ENCODE assay signal across 1 cellular context in genomic region chr20:3409417-3409816, GRCh38.
TF ChIP-seq lines count a peak whose summit lies in the region.

No MANE protein-coding gene starts in this region.

TF ChIP-seq in HepG2, 621 proteins besides CTCF, POLR2A, EP300 and RAD21 (continues in another document):
- TF ChIP-seq ZNF276 (CRISPR knock-in tag; IDR thresholded peaks at IDR 0.05; ENCODE audit: low read depth) (no peak), XRCC5 (optimal IDR thresholded peaks at IDR 0.05; ENCODE audit: low read length) (peak; percentile 7), ZBTB46 (CRISPR knock-in tag; IDR thresholded peaks at IDR 0.05; ENCODE audit: borderline replicate concordance) (no peak), KAT7 (CRISPR knock-in tag; IDR thresholded peaks at IDR 0.05; ENCODE audit: borderline replicate concordance) (peak; percentile 6; the same call in 1 of the 2 replicates), ZSCAN31 (CRISPR knock-in tag; IDR thresholded peaks at IDR 0.05; ENCODE audit: low read depth) (no peak), ZNF775 (CRISPR knock-in tag; IDR thresholded peaks at IDR 0.05; ENCODE audit: borderline replicate concordance) (no peak), ZNF558 (CRISPR knock-in tag; IDR thresholded peaks at IDR 0.05; ENCODE audit: borderline replicate concordance) (0 out of 2 replicates have a peak, but pooled peaks have one; percentile 31), ZNF691 (CRISPR knock-in tag; IDR thresholded peaks at IDR 0.05; ENCODE audit: borderline replicate concordance, low read depth) (no peak), HNF4G (IDR thresholded peaks at IDR 0.05; ENCODE audit: borderline replicate concordance, low read depth, low read length) (no peak), HNF4G (CRISPR knock-in tag; IDR thresholded peaks at IDR 0.05; ENCODE audit: borderline replicate concordance, low read depth) (no peak), SNAI1 (CRISPR knock-in tag; IDR thresholded peaks at IDR 0.05; ENCODE audit: borderline replicate concordance) (0 out of 2 replicates have a peak, but pooled peaks have one; percentile 12), ZNF180 (CRISPR knock-in tag; IDR thresholded peaks at IDR 0.05; ENCODE audit: borderline replicate concordance, low read depth) (0 out of 2 replicates have a peak, but pooled peaks have one; percentile 3), LBX2 (CRISPR knock-in tag; IDR thresholded peaks at IDR 0.05; ENCODE audit: borderline replicate concordance) (no peak), E2F1 (CRISPR knock-in tag; IDR thresholded peaks at IDR 0.05) (no peak), ETS1 (CRISPR knock-in tag; IDR thresholded peaks at IDR 0.05) (0 out of 2 replicates have a peak, but pooled peaks have one; percentile 12), ZNF512B (CRISPR knock-in tag; IDR thresholded peaks at IDR 0.05; ENCODE audit: borderline replicate concordance) (no peak), ZNF280D (CRISPR knock-in tag; IDR thresholded peaks at IDR 0.05) (no peak), ZNF710 (CRISPR knock-in tag; IDR thresholded peaks at IDR 0.05; ENCODE audit: borderline replicate concordance) (no peak), PITX1 (CRISPR knock-in tag; IDR thresholded peaks at IDR 0.05) (no peak), MIXL1 (CRISPR knock-in tag; IDR thresholded peaks at IDR 0.05) (no peak), TP53 (CRISPR knock-in tag; conservative IDR thresholded peaks at IDR 0.05) (0 out of 2 replicates have a peak, but pooled peaks have one; percentile 19), CENPBD1 (CRISPR knock-in tag; IDR thresholded peaks at IDR 0.05; ENCODE audit: borderline replicate concordance, low read depth) (no peak), ZFP36 (IDR thresholded peaks at IDR 0.05; ENCODE audit: borderline replicate concordance, low read depth, low read length, partially characterized antibody) (no peak), ZNF414 (CRISPR knock-in tag; IDR thresholded peaks at IDR 0.05) (no peak), ZNF543 (CRISPR knock-in tag; IDR thresholded peaks at IDR 0.05) (no peak), HMGA1 (CRISPR knock-in tag; conservative IDR thresholded peaks at IDR 0.05) (0 out of 2 replicates have a peak, but pooled peaks have one; percentile 56), MYC (CRISPR knock-in tag; IDR thresholded peaks at IDR 0.05; ENCODE audit: borderline replicate concordance) (no peak), ETV6 (CRISPR knock-in tag; conservative IDR thresholded peaks at IDR 0.05) (0 out of 2 replicates have a peak, but pooled peaks have one; percentile 4), ZNF562 (CRISPR knock-in tag; IDR thresholded peaks at IDR 0.05; ENCODE audit: borderline replicate concordance) (no peak), TCF7 (IDR thresholded peaks at IDR 0.05; ENCODE audit: low read depth) (no peak), HOMEZ (CRISPR knock-in tag; IDR thresholded peaks at IDR 0.05; ENCODE audit: low read depth) (no peak), ZNF513 (CRISPR knock-in tag; conservative IDR thresholded peaks at IDR 0.05) (0 out of 2 replicates have a peak, but pooled peaks have one; percentile 22), SRY (CRISPR knock-in tag; IDR thresholded peaks at IDR 0.05) (no peak), ZNF501 (CRISPR knock-in tag; IDR thresholded peaks at IDR 0.05) (no peak), TEF (CRISPR knock-in tag; IDR thresholded peaks at IDR 0.05) (no peak)
